18 cellular contexts compared by ENCODE assay signal in genomic region chr14:100610511-100611217, GRCh38. TPM values are rescaled to one million over a fixed set of nuclear protein-coding genes. Genes with fewer than 3 reads are reported as not detected.
DNase-seq lines count a peak whose midpoint lies in the region; ATAC-seq, FAIRE-seq and TF ChIP-seq lines count a peak whose summit lies in the region.
"Had no signal": no experiment of that assay in that cellular context is flagged by ENCODE, and none has a peak within 500 bp of the region (broad histone marks: within the 10 kb centered on the region; RNA-seq: fewer than 3 reads in every experiment).

No MANE protein-coding gene starts in this region.

- POLR2A ChIA-PET in HCT116 (lab: Charles Lee): no interaction called here

- RAD21 ChIA-PET in HCT116 (lab: Charles Lee; ENCODE audit: low non-redundant PET in 1 of 2, low total read pairs in 2 of 2, uncharacterized antibody in 2 of 2, unreplicated experiment in 2 of 2): interaction anchor here in 1 of 2 experiments (0.6 kb wide), 1 partner anchor 164 kb away, joined by 4 read pairs; no protein-coding TSS in a partner anchor

- H3K27ac ChIP-seq in HCT116 (ENCODE audit: low read depth, low read length): no peak overlapping the region
- H3K27ac ChIP-seq in right lobe of liver: no peak overlapping the region
- H3K27ac ChIP-seq: esophagus muscularis mucosa had no signal

- peaks cover 4% of the 10 kb centered on the region for H3K36me3 Mint-ChIP-seq in effector memory CD8-positive, alpha-beta T cell (ENCODE audit: insufficient read depth)
- H3K36me3 Mint-ChIP-seq: CD8-positive, alpha-beta memory T cell had no signal

- H3K4me1 ChIP-seq in HCT116 (ENCODE audit: control insufficient read depth in 1 of 2, insufficient read depth in 2 of 2, low read length in 2 of 2) (peaks cover 0 to 4% of the 10 kb centered on the region in 2 experiments; a peak in 1 of 4 replicates), right lobe of liver (no peaks in the 10 kb centered on the region)
- H3K4me1 ChIP-seq: esophagus muscularis mucosa had no signal

- no peak for TF ChIP-seq RAD21 in HCT116 (IDR thresholded peaks at IDR 0.05; ENCODE audit: low read depth)

- no peak overlapping the region for H2AFZ ChIP-seq in HCT116 (ENCODE audit: low read depth, low read length, poor library complexity, severe bottlenecking)

- FAIRE-seq in frontal cortex (lab: Jason Lieb, UNC): no peak

- H3K36me3 ChIP-seq in HCT116 (ENCODE audit: control insufficient read depth in 1 of 2, insufficient read depth in 2 of 2, low read length in 2 of 2) (no peaks in the 10 kb centered on the region), right lobe of liver (no peaks in the 10 kb centered on the region)
- H3K36me3 ChIP-seq: esophagus muscularis mucosa had no signal

- CTCF ChIA-PET in HCT116 (lab: Charles Lee): interaction anchor here (1.0 kb wide), 1 partner anchor 41 kb away, joined by 3 read pairs; no protein-coding TSS in a partner anchor

- H3K4me1 Mint-ChIP-seq in effector memory CD8-positive, alpha-beta T cell (ENCODE audit: low read depth in 2 of 2): peaks cover 2 to 3% of the 10 kb centered on the region in 2 donors
- H3K4me1 Mint-ChIP-seq: CD8-positive, alpha-beta memory T cell; central memory CD8-positive, alpha-beta T cell had no signal

- no peaks in the 10 kb centered on the region for H3K9me3 Mint-ChIP-seq in effector memory CD8-positive, alpha-beta T cell
- H3K9me3 Mint-ChIP-seq: activated CD8-positive, alpha-beta T cell treated with anti-CD3 and anti-CD28 coated beads for 36 hours; CD8-positive, alpha-beta memory T cell; central memory CD8-positive, alpha-beta T cell had no signal

- H3K9me2 ChIP-seq in HCT116 (ENCODE audit: insufficient read depth): no peaks in the 10 kb centered on the region

- 48% methylated on average over 3 of the region's 14 CpGs for WGBS in right lobe of liver (ENCODE audit: insufficient coverage, low coverage, low lambda C conversion rate, missing lambda C conversion rate)

- no peaks in the 10 kb centered on the region for H3K9me3 ChIP-seq in HCT116 (ENCODE audit: control insufficient read depth in 1 of 2, insufficient read depth in 1 of 2, low read depth in 1 of 2, low read length in 2 of 2)
- no peaks in the 10 kb centered on the region for H3K9me3 ChIP-seq in right lobe of liver
- H3K9me3 ChIP-seq: esophagus muscularis mucosa had no signal

- H3K4me2 ChIP-seq in HCT116 (ENCODE audit: low read length): no peak overlapping the region

- H3K27ac Mint-ChIP-seq in effector memory CD8-positive, alpha-beta T cell: no peak overlapping the region
- H3K27ac Mint-ChIP-seq: activated CD8-positive, alpha-beta T cell treated with anti-CD3 and anti-CD28 coated beads for 36 hours had no signal

- TF ChIP-seq CTCF in HCT116 (IDR thresholded peaks at IDR 0.05 in 2 of 3, conservative IDR thresholded peaks at IDR 0.05 in 1 of 3; ENCODE audit: borderline replicate concordance in 1 of 3, insufficient read depth in 1 of 3, low read depth in 2 of 3, low read length in 2 of 3): no peak
- TF ChIP-seq CTCF in right lobe of liver (IDR thresholded peaks at IDR 0.05): no peak

- H3K4me3 Mint-ChIP-seq in effector memory CD8-positive, alpha-beta T cell: no peak overlapping the region
- H3K4me3 Mint-ChIP-seq: activated CD8-positive, alpha-beta T cell treated with anti-CD3 and anti-CD28 coated beads for 36 hours; CD8-positive, alpha-beta memory T cell; central memory CD8-positive, alpha-beta T cell had no signal

- DNase-seq in DMS53 (lab: John Stamatoyannopoulos, UW): peak; percentile 59
- DNase-seq in DMS53 treated with DMSO at 0.1 percent for 48 hours (lab: John Stamatoyannopoulos, UW; ENCODE audit: unreplicated experiment): no peak
- no peak for DNase-seq in HCT116 (ENCODE audit: low read depth, low spot score)
- peak; percentile 43 for DNase-seq in SW480 (ENCODE audit: low spot score)
- DNase-seq in right lobe of liver: peak; percentile 10 to 44 (median 32)
- no peak for DNase-seq in effector memory CD8-positive, alpha-beta T cell
- no peak for DNase-seq in frontal cortex (ENCODE audit: low spot score in 2 of 2)
- DNase-seq in pons (ENCODE audit: low spot score): no peak
- DNase-seq: 8988T; activated CD8-positive, alpha-beta T cell treated with anti-CD3 and anti-CD28 coated beads for 36 hours; activated naive CD4-positive, alpha-beta T cell treated with anti-CD3 and anti-CD28 coated beads, Interleukin-2, amount 50 U/mL, for 16 hours; CD8-positive, alpha-beta memory T cell; Kasumi-1; NCI-H2081; stimulated activated CD4-positive, alpha-beta T cell treated with anti-CD3 and anti-CD28 coated beads, Interleukin-15, amount 100 ng/mL, for 24 hours; T1000 had no signal

- BruUV-seq in HCT116 (replicated peaks; lab: Mats Ljungman, UMichigan): no TSS peak

- H3K27me3 Mint-ChIP-seq in effector memory CD8-positive, alpha-beta T cell: peaks cover 15 to 38% of the 10 kb centered on the region in 2 donors
- H3K27me3 Mint-ChIP-seq: activated CD8-positive, alpha-beta T cell treated with anti-CD3 and anti-CD28 coated beads for 36 hours had no signal

- H3K27me3 ChIP-seq in HCT116 (ENCODE audit: insufficient read depth, low read length): no peaks in the 10 kb centered on the region
- no peaks in the 10 kb centered on the region for H3K27me3 ChIP-seq in right lobe of liver

- no peak overlapping the region for H3K9ac ChIP-seq in HCT116 (ENCODE audit: low read length)

- no peaks in the 10 kb centered on the region for H3K79me2 ChIP-seq in HCT116 (ENCODE audit: insufficient read depth, low read length)

- H3K4me3 ChIP-seq in HCT116 (replicated peaks in 1 of 2; ENCODE audit: low read depth in 1 of 2, low read length in 2 of 2): no peak overlapping the region
- no peak overlapping the region for H3K4me3 ChIP-seq in right lobe of liver
- H3K4me3 ChIP-seq: esophagus muscularis mucosa had no signal

- no peaks in the 10 kb centered on the region for H4K20me1 ChIP-seq in HCT116 (ENCODE audit: insufficient read depth)

- TF ChIP-seq POLR2A in HCT116 (IDR thresholded peaks at IDR 0.05; ENCODE audit: borderline replicate concordance, extremely low read depth, insufficient read depth, insufficient read length) (no peak), right lobe of liver (IDR thresholded peaks at IDR 0.05) (no peak)

- intact Hi-C loops in HCT116 (cut with micrococcal nuclease): no loop called here
- intact Hi-C loops in right lobe of liver (cut with DNase I): no loop called here

- ATAC-seq in HCT116 (peak; percentile 58), right lobe of liver (no peak)
- ATAC-seq in effector memory CD8-positive, alpha-beta T cell (replicated peaks): no peak
- ATAC-seq: activated CD8-positive, alpha-beta T cell treated with anti-CD3 and anti-CD28 coated beads for 36 hours had no signal

TF ChIP-seq in HCT116, 20 proteins besides CTCF, POLR2A, EP300 and RAD21:
- no peak for TF ChIP-seq EZH2 (IDR thresholded peaks at IDR 0.05)
- TF ChIP-seq SP1 (IDR thresholded peaks at IDR 0.05; ENCODE audit: low read depth): no peak
- TF ChIP-seq ZNF274 (IDR thresholded peaks at IDR 0.05; ENCODE audit: low read depth, low read length): no peak
- no peak for TF ChIP-seq ATF3 (IDR thresholded peaks at IDR 0.05)
- no peak for TF ChIP-seq TCF7L2 (IDR thresholded peaks at IDR 0.05; ENCODE audit: borderline replicate concordance, extremely low read depth, insufficient read depth, insufficient read length)
- TF ChIP-seq JUND (IDR thresholded peaks at IDR 0.05): no peak
- TF ChIP-seq ZFX (IDR thresholded peaks at IDR 0.05): no peak
- no peak for TF ChIP-seq EZH2phosphoT487 (IDR thresholded peaks at IDR 0.05; ENCODE audit: borderline replicate concordance)
TF ChIP-seq in HCT116: peak in this region for 0.

RNA-seq across cellular contexts. Expression of gene BEGAIN, which starts 23.4 kb away (rescaled TPM):
- total RNA-seq in HCT116 (2021; ENCODE audit: unreplicated experiment) (8.5 TPM), right lobe of liver (under 1 TPM; 0.12 to 0.61 (median 0.34) TPM), frontal cortex (8.6 TPM)
- polyA plus RNA-seq in HCT116 (2012): 7.8 and 8.5 TPM in 2 replicates

Comparison
In these comparisons a context has a peak if more than half of its experiments do, and no peak if none do; other contexts are left out.
1. DNase-seq: peak in DMS53 (single experiment), SW480 (single experiment) and right lobe of liver (3 of 3); none in DMS53 treated with DMSO at 0.1 percent for 48 hours (single experiment), HCT116 (single experiment), effector memory CD8-positive, alpha-beta T cell (0 of 3), frontal cortex (0 of 2) and pons (single experiment).